20 cellular contexts compared by ENCODE assay signal in genomic region chr1:246836169-246836568, GRCh38.
A peak's percentile ranks its signal among the peaks of the same experiment; 100 is the strongest.
DNase-seq lines count a peak whose midpoint lies in the region; ATAC-seq, FAIRE-seq and TF ChIP-seq lines count a peak whose summit lies in the region.
"Had no signal": no experiment of that assay in that cellular context is flagged by ENCODE, and none has a peak within 500 bp of the region (broad histone marks: within the 10 kb centered on the region; RNA-seq: fewer than 3 reads in every experiment).

No MANE protein-coding gene starts in this region.

- H3K4me3 ChIP-seq in right cardiac atrium (ENCODE audit: low read length) (no peak overlapping the region), endothelial cell of umbilical vein (replicated peaks in 1 of 3; ENCODE audit: insufficient read depth in 1 of 3, low read depth in 1 of 3, low read length in 3 of 3) (no peak overlapping the region)
- H3K4me3 ChIP-seq: upper lobe of left lung had no signal

- H3K9me1 ChIP-seq in endothelial cell of umbilical vein (replicated peaks; ENCODE audit: control insufficient read depth, extremely low read depth, insufficient read depth, low read length) = no peaks in the 10 kb centered on the region

- H3K4me2 ChIP-seq in endothelial cell of umbilical vein (ENCODE audit: insufficient read depth, low read length) = no peak overlapping the region

- no peaks in the 10 kb centered on the region for H3K27me3 ChIP-seq in right cardiac atrium (ENCODE audit: control insufficient read depth, insufficient read depth)
- H3K27me3 ChIP-seq in endothelial cell of umbilical vein (ENCODE audit: control insufficient read depth in 2 of 2, insufficient read depth in 2 of 2, low read length in 2 of 2) = no peaks in the 10 kb centered on the region
- H3K27me3 ChIP-seq: upper lobe of left lung had no signal

- no peak for TF ChIP-seq POLR2A in endothelial cell of umbilical vein (IDR thresholded peaks at IDR 0.05; ENCODE audit: low read depth, low read length)

- H4K20me1 ChIP-seq in endothelial cell of umbilical vein (replicated peaks; ENCODE audit: control insufficient read depth, extremely low read depth, insufficient read depth, low read length) = no peaks in the 10 kb centered on the region

- WGBS in right cardiac atrium = 18% methylated on average over 4 of the region's 4 CpGs

- CTCF ChIA-PET in endothelial cell of umbilical vein (lab: Charles Lee) = interaction anchor here (1.2 kb wide), 1 partner anchor 51 kb away, joined by 4 read pairs; no protein-coding TSS in a partner anchor

- POLR2A ChIA-PET in endothelial cell of umbilical vein (lab: Charles Lee) = no interaction called here

- dilution Hi-C loops in endothelial cell of umbilical vein (cut with MboI; ENCODE audit: extremely low pct_ligation_motif_present, low sequenced_read_pairs) = no loop called here

- TSS peak; percentile 16 for BruUV-seq in endothelial cell of umbilical vein (replicated peaks; lab: Mats Ljungman, UMichigan)

- no peaks in the 10 kb centered on the region for H3K79me2 ChIP-seq in endothelial cell of umbilical vein (ENCODE audit: control insufficient read depth, insufficient read depth, low read length)

- no peaks in the 10 kb centered on the region for H3K4me1 ChIP-seq in right cardiac atrium (ENCODE audit: control insufficient read depth, insufficient read depth, low read length)
- H3K4me1 ChIP-seq in endothelial cell of umbilical vein (ENCODE audit: control insufficient read depth, extremely low read depth, insufficient read depth, low read length) = peaks cover 5% of the 10 kb centered on the region
- H3K4me1 ChIP-seq: upper lobe of left lung had no signal

- DNase-seq in left ventricle myocardium superior = no peak
- DNase-seq in right cardiac atrium = no peak
- peak; percentile 34 for DNase-seq in NCI-H69 (lab: John Stamatoyannopoulos, UW)
- DNase-seq in endothelial cell of umbilical vein (ENCODE audit: low read depth, low spot score) = no peak
- no peak for DNase-seq in urothelium cell line (ENCODE audit: low spot score)
- no peak for DNase-seq in GM19240 (ENCODE audit: insufficient read length, low spot score)
- no peak for DNase-seq in NCI-H2029 (lab: John Stamatoyannopoulos, UW)
- DNase-seq: ACHN; activated CD8-positive, alpha-beta T cell treated with anti-CD3 and anti-CD28 coated beads for 36 hours; activated naive CD8-positive, alpha-beta T cell treated with anti-CD3 and anti-CD28 coated beads for 36 hours; CD4-positive, alpha-beta T cell; effector memory CD4-positive, alpha-beta T cell; NCI-H1092; nucleus accumbens; stimulated activated CD4-positive, alpha-beta T cell treated with anti-CD3 and anti-CD28 coated beads, Interleukin-1b, Interleukin-23, amount 100 ng/mL, for 48 hours; stimulated activated naive CD8-positive, alpha-beta T cell treated with anti-CD3 and anti-CD28 coated beads, Interleukin-15, amount 100 ng/mL, for 72 hours; upper lobe of left lung had no signal

- H3K36me3 ChIP-seq in endothelial cell of umbilical vein (ENCODE audit: control insufficient read depth in 2 of 2, extremely low read depth in 1 of 2, insufficient read depth in 2 of 2, low read length in 2 of 2) = no peaks in the 10 kb centered on the region

- no peak overlapping the region for H3K27ac ChIP-seq in right cardiac atrium (ENCODE audit: low read length)
- H3K27ac ChIP-seq in endothelial cell of umbilical vein (ENCODE audit: insufficient read depth, low read depth, low read length) = no peak overlapping the region
- H3K27ac ChIP-seq: upper lobe of left lung had no signal

- H3K9me3 ChIP-seq in right cardiac atrium (ENCODE audit: control insufficient read depth, low read length) (no peaks in the 10 kb centered on the region), endothelial cell of umbilical vein (replicated peaks; ENCODE audit: control insufficient read depth, insufficient read depth, low read length) (no peaks in the 10 kb centered on the region)
- H3K9me3 ChIP-seq: upper lobe of left lung had no signal

- no peak overlapping the region for H2AFZ ChIP-seq in endothelial cell of umbilical vein (ENCODE audit: low read depth, low read length)

- TF ChIP-seq CTCF in endothelial cell of umbilical vein (IDR thresholded peaks at IDR 0.05; ENCODE audit: extremely low read depth in 1 of 2, insufficient read depth in 1 of 2, low read depth in 1 of 2, low read length in 2 of 2) = no peak

- intact Hi-C loops in left ventricle myocardium superior (cut with micrococcal nuclease) = no loop called here
- intact Hi-C loops in right cardiac atrium (cut with DNase I) = no loop called here
- intact Hi-C loops in endothelial cell of umbilical vein (cut with micrococcal nuclease) = loop anchor here (10.0 kb wide), 1 partner anchor 139 kb away; no protein-coding TSS in a partner anchor

- ATAC-seq in left ventricle myocardium superior (peak; percentile 19), right cardiac atrium (no peak), GM21723 (IDR thresholded peaks at IDR 0.05; ENCODE audit: unreplicated experiment) (no peak)
- ATAC-seq: activated CD8-positive, alpha-beta T cell treated with anti-CD3 and anti-CD28 coated beads for 36 hours; sciatic nerve; stimulated activated naive CD8-positive, alpha-beta T cell treated with anti-CD3 and anti-CD28 coated beads, Interleukin-15, amount 100 ng/mL, for 72 hours had no signal

- FAIRE-seq in endothelial cell of umbilical vein (lab: Jason Lieb, UNC) (no peak), urothelium cell line (lab: Jason Lieb, UNC) (no peak)
- FAIRE-seq: frontal cortex had no signal

- no peak overlapping the region for H3K9ac ChIP-seq in endothelial cell of umbilical vein (replicated peaks; ENCODE audit: extremely low read depth, insufficient read depth, low read length)

TF ChIP-seq in endothelial cell of umbilical vein, 7 proteins besides CTCF, POLR2A, EP300 and RAD21:
- no peak for TF ChIP-seq GATA2 (IDR thresholded peaks at IDR 0.05; ENCODE audit: insufficient read depth, insufficient read length, low read depth, low read length)
- TF ChIP-seq POLR2AphosphoS5 (IDR thresholded peaks at IDR 0.05; ENCODE audit: insufficient read depth, low read depth, low read length) = no peak
- no peak for TF ChIP-seq FOS (IDR thresholded peaks at IDR 0.05; ENCODE audit: borderline replicate concordance, insufficient read depth, low read length)
- TF ChIP-seq EZH2 (IDR thresholded peaks at IDR 0.05; ENCODE audit: borderline replicate concordance, low read depth, low read length, severe bottlenecking) = no peak
- TF ChIP-seq MAX (IDR thresholded peaks at IDR 0.05; ENCODE audit: insufficient read depth, insufficient read length) = no peak
- no peak for TF ChIP-seq MYC (IDR thresholded peaks at IDR 0.05; ENCODE audit: low read depth, low read length)
- no peak for TF ChIP-seq JUN (IDR thresholded peaks at IDR 0.05; ENCODE audit: borderline replicate concordance, insufficient read depth, insufficient read length, low read depth)
